ENCODE assay signal across 16 cellular contexts in genomic region chr10:5566606-5567005, GRCh38. TPM values are rescaled to one million over a fixed set of nuclear protein-coding genes. Genes with fewer than 3 reads are reported as not detected.
DNase-seq lines count a peak whose midpoint lies in the region; ATAC-seq and TF ChIP-seq lines count a peak whose summit lies in the region.
"Had no signal": no experiment of that assay in that cellular context is flagged by ENCODE, and none has a peak within 500 bp of the region (broad histone marks: within the 10 kb centered on the region; RNA-seq: fewer than 3 reads in every experiment).

No MANE protein-coding gene starts in this region.

- H3K4me1 ChIP-seq in upper lobe of right lung: no peaks in the 10 kb centered on the region
- H3K4me1 ChIP-seq in lower lobe of right lung: no peaks in the 10 kb centered on the region
- H3K4me1 ChIP-seq in MM.1S (ENCODE audit: low read length): no peaks in the 10 kb centered on the region
- H3K4me1 ChIP-seq: breast epithelium, left ventricle myocardium inferior had no signal

- H3K4me3 Mint-ChIP-seq in mesothelial cell of epicardium: no peak overlapping the region
- H3K4me3 Mint-ChIP-seq: WTC11 had no signal

- no peak overlapping the region for H3K27ac ChIP-seq in upper lobe of right lung
- H3K27ac ChIP-seq in lower lobe of right lung: no peak overlapping the region
- H3K27ac ChIP-seq in MM.1S (ENCODE audit: low read length): no peak overlapping the region
- H3K27ac ChIP-seq: breast epithelium, left ventricle myocardium inferior had no signal

- no peaks in the 10 kb centered on the region for H3F3A ChIP-seq in MM.1S (ENCODE audit: insufficient read depth, low read length)

- H3K36me3 Mint-ChIP-seq in mesothelial cell of epicardium: no peaks in the 10 kb centered on the region
- H3K36me3 Mint-ChIP-seq: WTC11 had no signal

- no peak overlapping the region for H3K27ac Mint-ChIP-seq in mesothelial cell of epicardium
- H3K27ac Mint-ChIP-seq: WTC11 had no signal

- H3K36me3 ChIP-seq in upper lobe of right lung (no peaks in the 10 kb centered on the region), lower lobe of right lung (no peaks in the 10 kb centered on the region), MM.1S (replicated peaks; ENCODE audit: insufficient read depth, low read length) (no peaks in the 10 kb centered on the region)
- H3K36me3 ChIP-seq: breast epithelium, left ventricle myocardium inferior had no signal

- H4K20me1 ChIP-seq in MM.1S (ENCODE audit: insufficient read depth, low read length): no peaks in the 10 kb centered on the region

- intact Hi-C loops in upper lobe of right lung (cut with DNase I) (no loop called here), lower lobe of right lung (cut with DNase I) (no loop called here)

- H3K4me3 ChIP-seq in upper lobe of right lung (no peak overlapping the region), lower lobe of right lung (no peak overlapping the region), MM.1S (ENCODE audit: low read length) (no peak overlapping the region)
- H3K4me3 ChIP-seq: breast epithelium, left ventricle myocardium inferior had no signal

- H3K4me1 Mint-ChIP-seq in mesothelial cell of epicardium: peaks cover 53% of the 10 kb centered on the region

- H3K9ac ChIP-seq in MM.1S (ENCODE audit: low read length): no peak overlapping the region

- ATAC-seq in left lobe of liver (no peak), upper lobe of right lung (no peak), lower lobe of right lung (no peak)
- ATAC-seq: Panc1, WTC11 had no signal

- no peaks in the 10 kb centered on the region for H3K79me2 ChIP-seq in MM.1S (ENCODE audit: low read length)

- no peaks in the 10 kb centered on the region for H3K27me3 ChIP-seq in upper lobe of right lung
- H3K27me3 ChIP-seq in lower lobe of right lung (ENCODE audit: low read depth): no peaks in the 10 kb centered on the region
- peaks cover 19% of the 10 kb centered on the region; the same call in 1 of the 2 replicates for H3K27me3 ChIP-seq in MM.1S (replicated peaks; ENCODE audit: insufficient read depth, low read length)
- H3K27me3 ChIP-seq: breast epithelium had no signal

- H3K9me3 ChIP-seq in upper lobe of right lung: no peaks in the 10 kb centered on the region
- no peaks in the 10 kb centered on the region for H3K9me3 ChIP-seq in lower lobe of right lung
- no peaks in the 10 kb centered on the region for H3K9me3 ChIP-seq in MM.1S (replicated peaks; ENCODE audit: insufficient read depth, low read length)
- H3K9me3 ChIP-seq: breast epithelium, left ventricle myocardium inferior had no signal

- H3K9me3 Mint-ChIP-seq in mesothelial cell of epicardium: no peaks in the 10 kb centered on the region
- H3K9me3 Mint-ChIP-seq: WTC11 had no signal

- H3K27me3 Mint-ChIP-seq in mesothelial cell of epicardium (ENCODE audit: low read depth): no peaks in the 10 kb centered on the region

- H3K4me2 ChIP-seq in MM.1S (ENCODE audit: low read depth, low read length): no peak overlapping the region

- H2AFZ ChIP-seq in MM.1S (ENCODE audit: low read length): no peak overlapping the region

- no peak for TF ChIP-seq CTCF in upper lobe of right lung (IDR thresholded peaks at IDR 0.05)
- no peak for TF ChIP-seq CTCF in lower lobe of right lung (IDR thresholded peaks at IDR 0.05)
- no peak for TF ChIP-seq CTCF in MM.1S (IDR thresholded peaks at IDR 0.05; ENCODE audit: low read length)
- no peak for TF ChIP-seq CTCF in mesothelial cell of epicardium (IDR thresholded peaks at IDR 0.05; ENCODE audit: unreplicated experiment)

- H3K9me2 ChIP-seq in MM.1S (replicated peaks; ENCODE audit: insufficient read depth, low read length): no peaks in the 10 kb centered on the region

- peak; percentile 72 for DNase-seq in activated effector memory CD4-positive, alpha-beta T cell treated with anti-CD3 and anti-CD28 coated beads, Interleukin-2, amount 50 U/mL, for 16 hours
- no peak for DNase-seq in activated effector memory CD4-positive, alpha-beta T cell treated with Interleukin-2 at 50 U/mL for 16 hours
- peak; percentile 61 to 65 for DNase-seq in activated T-cell treated with anti-CD3 and anti-CD28 coated beads, Interleukin-2, amount 50 U/mL, for 48 hours
- peak; percentile 24 for DNase-seq in left lobe of liver (ENCODE audit: low spot score)
- DNase-seq in upper lobe of right lung: peak; percentile 23
- no peak for DNase-seq in lower lobe of right lung
- no peak for DNase-seq in MM.1S
- no peak for DNase-seq in mesothelial cell of epicardium (ENCODE audit: low spot score in 2 of 2, unreplicated experiment in 2 of 2)
- DNase-seq: GF-D8, HCEC 1CT, NCI-H1105 had no signal

RNA-seq across cellular contexts. Expression of gene CALML3, which starts 41.8 kb away (rescaled TPM):
- not detected for total RNA-seq in left lobe of liver
- total RNA-seq in upper lobe of right lung: not detected
- not detected for total RNA-seq in lower lobe of right lung
- total RNA-seq in mesothelial cell of epicardium: 0.07 TPM in 1 of 3 replicates, not detected in the others
- total RNA-seq: left ventricle myocardium inferior, posterior vena cava, WTC11 had no signal

Comparison
In these comparisons a context has a peak if more than half of its experiments do, and no peak if none do; other contexts are left out.
1. DNase-seq: peak in activated effector memory CD4-positive, alpha-beta T cell treated with anti-CD3 and anti-CD28 coated beads, Interleukin-2, amount 50 U/mL, for 16 hours (single experiment), activated T-cell treated with anti-CD3 and anti-CD28 coated beads, Interleukin-2, amount 50 U/mL, for 48 hours (2 of 2), left lobe of liver (single experiment) and upper lobe of right lung (single experiment); none in activated effector memory CD4-positive, alpha-beta T cell treated with Interleukin-2 at 50 U/mL for 16 hours (single experiment), lower lobe of right lung (single experiment), MM.1S (single experiment) and mesothelial cell of epicardium (0 of 2).